ENCODE assay signal across 19 cellular contexts in genomic region chr11:88807349-88807748, GRCh38.
"Had no signal": no experiment of that assay in that cellular context is flagged by ENCODE, and none has a peak within 500 bp of the region (broad histone marks: within the 10 kb centered on the region; RNA-seq: fewer than 3 reads in every experiment).

No MANE protein-coding gene starts in this region.

- H3K27me3 ChIP-seq: right lobe of liver, tibial artery, upper lobe of right lung, vagina had no signal

- H3K9me3 Mint-ChIP-seq: nephron progenitor cell; stimulated activated effector memory CD8-positive, alpha-beta T cell treated with anti-CD3 and anti-CD28 coated beads, Interleukin-12 subunit alpha, Interleukin-12 subunit beta, amount 100 ng/mL, for 72 hours had no signal

- H3K36me3 Mint-ChIP-seq: naive thymus-derived CD4-positive, alpha-beta T cell; stimulated activated effector memory CD8-positive, alpha-beta T cell treated with anti-CD3 and anti-CD28 coated beads, Interleukin-12 subunit alpha, Interleukin-12 subunit beta, amount 100 ng/mL, for 72 hours had no signal

- ATAC-seq: heart left ventricle; naive thymus-derived CD4-positive, alpha-beta T cell; right lobe of liver; stimulated activated effector memory CD8-positive, alpha-beta T cell treated with anti-CD3 and anti-CD28 coated beads, Interleukin-12 subunit alpha, Interleukin-12 subunit beta, amount 100 ng/mL, for 72 hours; stimulated activated naive CD8-positive, alpha-beta T cell treated with anti-CD3 and anti-CD28 coated beads, Interleukin-15, Interleukin-2, amounts not matched to agents 100 U/mL and 50 U/mL, for 24 hours; upper lobe of right lung had no signal

- H3K27ac ChIP-seq: heart left ventricle, parathyroid adenoma, prostate gland, right lobe of liver, tibial artery, upper lobe of right lung, vagina had no signal

- H2AFZ ChIP-seq: parathyroid adenoma had no signal

- DNase-seq: effector CD4-positive, alpha-beta T cell; endodermal cell; erythroblast; foreskin melanocyte; heart left ventricle; hypothalamus; kidney glomerular epithelial cell; naive thymus-derived CD4-positive, alpha-beta T cell; nephron progenitor cell; right lobe of liver; stimulated activated CD4-positive, alpha-beta T cell treated with anti-CD3 and anti-CD28 coated beads, Interleukin-4, amount 100 ng/mL, for 1 hour; stimulated activated CD8-positive, alpha-beta memory T cell treated with anti-CD3 and anti-CD28 coated beads, Interleukin-4, amount 100 ng/mL, for 48 hours; stimulated activated naive CD8-positive, alpha-beta T cell treated with anti-CD3 and anti-CD28 coated beads, Interleukin-15, Interleukin-2, amounts not matched to agents 100 U/mL and 50 U/mL, for 24 hours; tibial artery; upper lobe of right lung had no signal

- H3K9ac ChIP-seq: parathyroid adenoma had no signal

- H3K4me1 ChIP-seq: heart left ventricle, parathyroid adenoma, prostate gland, tibial artery, upper lobe of right lung, vagina had no signal

- H3K27ac Mint-ChIP-seq: endodermal cell; naive thymus-derived CD4-positive, alpha-beta T cell; nephron progenitor cell; stimulated activated effector memory CD8-positive, alpha-beta T cell treated with anti-CD3 and anti-CD28 coated beads, Interleukin-12 subunit alpha, Interleukin-12 subunit beta, amount 100 ng/mL, for 72 hours had no signal

- H3K9me3 ChIP-seq: prostate gland, right lobe of liver, tibial artery, upper lobe of right lung, vagina had no signal

- H3K79me2 ChIP-seq: parathyroid adenoma had no signal

- H3K4me3 Mint-ChIP-seq: endodermal cell; naive thymus-derived CD4-positive, alpha-beta T cell; nephron progenitor cell; stimulated activated effector memory CD8-positive, alpha-beta T cell treated with anti-CD3 and anti-CD28 coated beads, Interleukin-12 subunit alpha, Interleukin-12 subunit beta, amount 100 ng/mL, for 72 hours had no signal

- H3K4me3 ChIP-seq: heart left ventricle, prostate gland, right lobe of liver, tibial artery, upper lobe of right lung, vagina had no signal

- H3K4me1 Mint-ChIP-seq: nephron progenitor cell; stimulated activated effector memory CD8-positive, alpha-beta T cell treated with anti-CD3 and anti-CD28 coated beads, Interleukin-12 subunit alpha, Interleukin-12 subunit beta, amount 100 ng/mL, for 72 hours had no signal

- H3K36me3 ChIP-seq: heart left ventricle, prostate gland, right lobe of liver, tibial artery, upper lobe of right lung, vagina had no signal
